Comparison of ENCODE assay signal across 12 cellular contexts in genomic region chr1:87044840-87045239, GRCh38.
DNase-seq lines count a peak whose midpoint lies in the region; ATAC-seq and TF ChIP-seq lines count a peak whose summit lies in the region.
"Had no signal": no experiment of that assay in that cellular context is flagged by ENCODE, and none has a peak within 500 bp of the region (broad histone marks: within the 10 kb centered on the region; RNA-seq: fewer than 3 reads in every experiment).

No MANE protein-coding gene starts in this region.

- no peak overlapping the region for H3K9ac ChIP-seq in colonic mucosa (ENCODE audit: low read depth in 2 of 2, low read length in 2 of 2)
- H3K9ac ChIP-seq: BLaER1 had no signal

- H3K9me3 ChIP-seq in colonic mucosa (no peaks in the 10 kb centered on the region), prostate gland (no peaks in the 10 kb centered on the region)
- H3K9me3 ChIP-seq: esophagus squamous epithelium, thyroid gland had no signal

- H3K4me3 ChIP-seq in colonic mucosa (no peak overlapping the region), prostate gland (no peak overlapping the region)
- H3K4me3 ChIP-seq: BLaER1, esophagus squamous epithelium, left lung, thyroid gland had no signal

- ATAC-seq in HG02885 (IDR thresholded peaks at IDR 0.05; ENCODE audit: poor library complexity, unreplicated experiment) = peak; percentile 77
- no peak for ATAC-seq in WTC11
- ATAC-seq: left lung had no signal

- 89% methylated on average over 5 of the region's 5 CpGs for WGBS in prostate gland

- peak overlapping the region; percentile 93 for H3K27ac Mint-ChIP-seq in T-helper 2 cell treated with Interferon-gamma antibody and Interleukin-4, amounts not matched to agents 5 μg/mL and 100 μg/mL, for 36 hours
- H3K27ac Mint-ChIP-seq in WTC11 = no peak overlapping the region

- peaks cover 10% of the 10 kb centered on the region for H3K36me3 Mint-ChIP-seq in T-helper 2 cell treated with Interferon-gamma antibody and Interleukin-4, amounts not matched to agents 5 μg/mL and 100 μg/mL, for 36 hours (ENCODE audit: low read depth)
- peaks cover 22% of the 10 kb centered on the region for H3K36me3 Mint-ChIP-seq in WTC11

- no peaks in the 10 kb centered on the region for H3K36me3 ChIP-seq in colonic mucosa
- no peaks in the 10 kb centered on the region for H3K36me3 ChIP-seq in prostate gland
- H3K36me3 ChIP-seq: esophagus squamous epithelium, left lung, thyroid gland had no signal

- no peak for TF ChIP-seq POLR2A in prostate gland (IDR thresholded peaks at IDR 0.05)

- peaks cover 44% of the 10 kb centered on the region for H3K4me1 Mint-ChIP-seq in T-helper 2 cell treated with Interferon-gamma antibody and Interleukin-4, amounts not matched to agents 5 μg/mL and 100 μg/mL, for 36 hours (ENCODE audit: low read depth)
- H3K4me1 Mint-ChIP-seq in WTC11 = no peaks in the 10 kb centered on the region

- POLR2A ChIA-PET in WTC11 (lab: Charles Lee) = no interaction called here

- DNase-seq in stimulated activated naive CD4-positive, alpha-beta T cell (lab: John Stamatoyannopoulos, UW) = peak in 5 of 6 experiments; percentile 6 to 88 (median 81)
- DNase-seq in stimulated activated naive CD4-positive, alpha-beta T cell treated with Interleukin-2 at 50 U/mL for 16 hours (lab: John Stamatoyannopoulos, UW) = no peak
- DNase-seq in T-helper 2 cell treated with Interferon-gamma antibody and Interleukin-4, amounts not matched to agents 5 μg/mL and 100 μg/mL, for 36 hours (ENCODE audit: low spot score) = peak; percentile 41
- DNase-seq in WTC11 (ENCODE audit: low spot score) (no peak), medulla oblongata (ENCODE audit: extremely low spot score) (no peak), colonic mucosa (no peak), prostate gland (ENCODE audit: low spot score) (no peak)
- DNase-seq: esophagus squamous epithelium, left lung, thyroid gland had no signal

- H3K27me3 ChIP-seq in colonic mucosa = no peaks in the 10 kb centered on the region
- no peaks in the 10 kb centered on the region for H3K27me3 ChIP-seq in prostate gland (replicated peaks; ENCODE audit: insufficient read depth)
- H3K27me3 ChIP-seq: BLaER1, esophagus squamous epithelium, left lung, thyroid gland had no signal

- H3K27me3 Mint-ChIP-seq in T-helper 2 cell treated with Interferon-gamma antibody and Interleukin-4, amounts not matched to agents 5 μg/mL and 100 μg/mL, for 36 hours (ENCODE audit: low read depth) = no peaks in the 10 kb centered on the region
- H3K27me3 Mint-ChIP-seq in WTC11 (ENCODE audit: low read depth) = no peaks in the 10 kb centered on the region

- CTCF ChIA-PET in WTC11 (lab: Charles Lee) = no interaction called here

- no peaks in the 10 kb centered on the region for H3K4me1 ChIP-seq in colonic mucosa
- H3K4me1 ChIP-seq in prostate gland (replicated peaks) = no peaks in the 10 kb centered on the region
- H3K4me1 ChIP-seq: BLaER1, esophagus squamous epithelium, left lung, thyroid gland had no signal

- intact Hi-C loops in colonic mucosa (cut with DNase I) (no loop called here), prostate gland (cut with DNase I) (no loop called here)

- peak overlapping the region; percentile 7 for H3K4me3 Mint-ChIP-seq in T-helper 2 cell treated with Interferon-gamma antibody and Interleukin-4, amounts not matched to agents 5 μg/mL and 100 μg/mL, for 36 hours
- no peak overlapping the region for H3K4me3 Mint-ChIP-seq in WTC11

- H3K27ac ChIP-seq in colonic mucosa (no peak overlapping the region), prostate gland (no peak overlapping the region)
- H3K27ac ChIP-seq: BLaER1, esophagus squamous epithelium, left lung, thyroid gland had no signal

- H3K9me3 Mint-ChIP-seq in T-helper 2 cell treated with Interferon-gamma antibody and Interleukin-4, amounts not matched to agents 5 μg/mL and 100 μg/mL, for 36 hours = peaks cover 20% of the 10 kb centered on the region
- H3K9me3 Mint-ChIP-seq in WTC11 = peaks cover 22% of the 10 kb centered on the region

- TF ChIP-seq CTCF in WTC11 (IDR thresholded peaks at IDR 0.05) = no peak
- no peak for TF ChIP-seq CTCF in colonic mucosa (IDR thresholded peaks at IDR 0.05)
- no peak for TF ChIP-seq CTCF in prostate gland (IDR thresholded peaks at IDR 0.05)

TF ChIP-seq in WTC11, 78 proteins besides CTCF, POLR2A, EP300 and RAD21:
- TF ChIP-seq ERG (CRISPR knock-in tag; IDR thresholded peaks at IDR 0.05) = no peak
- no peak for TF ChIP-seq NFYB (CRISPR knock-in tag; conservative IDR thresholded peaks at IDR 0.05; ENCODE audit: low read depth)

Comparison
In these comparisons a context has a peak if more than half of its experiments do, and no peak if none do; other contexts are left out.
1. DNase-seq: peak in stimulated activated naive CD4-positive, alpha-beta T cell (5 of 6) and T-helper 2 cell treated with Interferon-gamma antibody and Interleukin-4, amounts not matched to agents 5 μg/mL and 100 μg/mL, for 36 hours (single experiment); none in stimulated activated naive CD4-positive, alpha-beta T cell treated with Interleukin-2 at 50 U/mL for 16 hours (single experiment), WTC11 (single experiment), medulla oblongata (single experiment), colonic mucosa (single experiment) and prostate gland (single experiment).